In genomic region chr2:206232287-206233035, GRCh38 we compare ENCODE assay signal across 14 cellular contexts. TPM values are rescaled to one million over a fixed set of nuclear protein-coding genes. Genes with fewer than 3 reads are reported as not detected.
DNase-seq lines count a peak whose midpoint lies in the region; TF ChIP-seq lines count a peak whose summit lies in the region.
"Had no signal": no experiment of that assay in that cellular context is flagged by ENCODE, and none has a peak within 500 bp of the region (broad histone marks: within the 10 kb centered on the region; RNA-seq: fewer than 3 reads in every experiment).

No MANE protein-coding gene starts in this region.

- no peak overlapping the region for H3K4me2 ChIP-seq in parathyroid adenoma (ENCODE audit: low read length)

- H3K27me3 ChIP-seq in ectodermal cell (ENCODE audit: control insufficient read depth, insufficient read depth, low read length, poor library complexity, severe bottlenecking) (no peaks in the 10 kb centered on the region), parathyroid adenoma (ENCODE audit: control insufficient read depth, insufficient read depth, low read length) (no peaks in the 10 kb centered on the region)
- H3K27me3 ChIP-seq: Peyer's patch, tibial nerve had no signal

- H3K4me1 ChIP-seq in ectodermal cell (ENCODE audit: control insufficient read depth, insufficient read depth, low read length) (peaks cover 19% of the 10 kb centered on the region), parathyroid adenoma (no peaks in the 10 kb centered on the region)
- H3K4me1 ChIP-seq: Peyer's patch, tibial nerve had no signal

- H3K27ac ChIP-seq in ectodermal cell (ENCODE audit: insufficient read depth, low read depth, low read length, poor library complexity, severe bottlenecking) (peak overlapping the region; percentile 68), parathyroid adenoma (no peak overlapping the region)
- H3K27ac ChIP-seq: coronary artery, Peyer's patch, tibial nerve had no signal

- peak; percentile 56 for DNase-seq in NCI-H1092 treated with DMSO at 0.1 percent for 48 hours (lab: John Stamatoyannopoulos, UW)
- DNase-seq in NCI-H1092 (lab: John Stamatoyannopoulos, UW), result no peak
- DNase-seq in NCI-H2171 treated with DMSO at 0.1 percent for 48 hours (lab: John Stamatoyannopoulos, UW), result peak; percentile 75
- DNase-seq in stimulated activated CD4-positive, alpha-beta T cell treated with anti-CD3 and anti-CD28 coated beads, Interleukin-4, amount 100 ng/mL, for 24 hours, result no peak
- no peak for DNase-seq in GM03348 (ENCODE audit: low spot score)
- no peak for DNase-seq in stimulated activated CD4-positive, alpha-beta T cell treated with anti-CD3 and anti-CD28 coated beads, Interleukin-12 subunit alpha, Interleukin-12 subunit beta, amount 100 ng/mL, for 4 hours
- DNase-seq: activated CD8-positive, alpha-beta T cell treated with anti-CD3 and anti-CD28 coated beads for 36 hours; naive thymus-derived CD4-positive, alpha-beta T cell; Peyer's patch; T-helper 17 cell had no signal

- H3K9ac ChIP-seq in parathyroid adenoma, result no peak overlapping the region

- peak overlapping the region; percentile 58 for H2AFZ ChIP-seq in parathyroid adenoma

- H3K9me3 ChIP-seq in ectodermal cell (ENCODE audit: control insufficient read depth, low read length) (no peaks in the 10 kb centered on the region), parathyroid adenoma (ENCODE audit: control insufficient read depth, low read length) (no peaks in the 10 kb centered on the region)
- H3K9me3 ChIP-seq: Peyer's patch had no signal

- no peaks in the 10 kb centered on the region for H3K79me2 ChIP-seq in parathyroid adenoma

- H3K4me3 ChIP-seq in ectodermal cell (ENCODE audit: insufficient read depth, low read depth, low read length), result no peak overlapping the region
- no peak overlapping the region for H3K4me3 ChIP-seq in parathyroid adenoma (ENCODE audit: low read depth, low read length)
- H3K4me3 ChIP-seq: coronary artery, Peyer's patch, tibial nerve had no signal

- TF ChIP-seq CTCF in parathyroid adenoma (IDR thresholded peaks at IDR 0.05), result no peak

- H3K36me3 ChIP-seq in ectodermal cell (ENCODE audit: control insufficient read depth, insufficient read depth, low read length), result no peaks in the 10 kb centered on the region
- H3K36me3 ChIP-seq in parathyroid adenoma (ENCODE audit: control insufficient read depth, insufficient read depth, low read length), result no peaks in the 10 kb centered on the region
- H3K36me3 ChIP-seq: Peyer's patch, tibial nerve had no signal

- 75 to 76% methylated on average over 7 of the region's 7 CpGs for WGBS in ectodermal cell, 2 experiments

RNA-seq across cellular contexts. Expression of gene ZDBF2, which starts 42.0 kb away (rescaled TPM):
- polyA plus RNA-seq in ectodermal cell (2013, experiment 1 of 4), result 34.3 TPM
- polyA plus RNA-seq in ectodermal cell (2013, experiment 2 of 4), result 39.6 TPM
- 31.1 TPM for polyA plus RNA-seq in ectodermal cell (2013, experiment 3 of 4)
- polyA plus RNA-seq in ectodermal cell (2013, experiment 4 of 4), result 34.8 TPM

Comparison
In these comparisons a context has a peak if more than half of its experiments do, and no peak if none do; other contexts are left out.
1. DNase-seq: peak in NCI-H1092 treated with DMSO at 0.1 percent for 48 hours (single experiment) and NCI-H2171 treated with DMSO at 0.1 percent for 48 hours (single experiment); none in NCI-H1092 (single experiment), stimulated activated CD4-positive, alpha-beta T cell treated with anti-CD3 and anti-CD28 coated beads, Interleukin-4, amount 100 ng/mL, for 24 hours (single experiment), GM03348 (single experiment) and stimulated activated CD4-positive, alpha-beta T cell treated with anti-CD3 and anti-CD28 coated beads, Interleukin-12 subunit alpha, Interleukin-12 subunit beta, amount 100 ng/mL, for 4 hours (single experiment).